8 cellular contexts compared by ENCODE assay signal in genomic region chr2:44087037-44087713, GRCh38.
DNase-seq lines count a peak whose midpoint lies in the region; ATAC-seq and FAIRE-seq lines count a peak whose summit lies in the region.

No MANE protein-coding gene starts in this region.

- ATAC-seq in HG03103 (IDR thresholded peaks at IDR 0.05; ENCODE audit: low read depth, unreplicated experiment), result peak; percentile 57

- DNase-seq in SIG-M5 treated with dmso at 0.1 percent for 504 hours (lab: John Stamatoyannopoulos, UW; ENCODE audit: unreplicated experiment) (peak; percentile 82), SIG-M5 (lab: John Stamatoyannopoulos, UW) (no peak), NCI-H2227 (lab: John Stamatoyannopoulos, UW; ENCODE audit: unreplicated experiment) (peak; percentile 87), smooth muscle cell of the brain vasculature (ENCODE audit: low read depth, low spot score) (peak; percentile 23)
- peak; percentile 55 to 75 (median 62) for DNase-seq in activated CD4-positive, CD25-positive, alpha-beta regulatory T cell (lab: John Stamatoyannopoulos, UW)
- peak; percentile 66 for DNase-seq in central memory CD4-positive, alpha-beta T cell

- FAIRE-seq in islet of Langerhans (lab: Jason Lieb, UNC), result peak; percentile 90
